17 cellular contexts compared by ENCODE assay signal in genomic region chr2:74894261-74895030, GRCh38.
A peak's percentile ranks its signal among the peaks of the same experiment; 100 is the strongest.
DNase-seq lines count a peak whose midpoint lies in the region; TF ChIP-seq lines count a peak whose summit lies in the region.
"Had no signal": no experiment of that assay in that cellular context is flagged by ENCODE, and none has a peak within 500 bp of the region (broad histone marks: within the 10 kb centered on the region; RNA-seq: fewer than 3 reads in every experiment).

No MANE protein-coding gene starts in this region.

- H3K36me3 ChIP-seq in mammary epithelial cell (ENCODE audit: insufficient read depth, low read length) (peaks cover 14% of the 10 kb centered on the region), osteoblast (ENCODE audit: insufficient read depth, low read length) (peaks cover 17% of the 10 kb centered on the region), Caco-2 (ENCODE audit: control insufficient read depth, insufficient read depth, low read length) (no peaks in the 10 kb centered on the region; the same call in 1 of the 2 replicates)

- BruUV-seq in mammary epithelial cell (replicated peaks; lab: Mats Ljungman, UMichigan) (no TSS peak), Caco-2 (replicated peaks; lab: Mats Ljungman, UMichigan) (no TSS peak)

- H4K20me1 ChIP-seq in mammary epithelial cell (ENCODE audit: insufficient read depth, low read length) (no peaks in the 10 kb centered on the region), osteoblast (ENCODE audit: insufficient read depth, low read length) (no peaks in the 10 kb centered on the region)

- no peaks in the 10 kb centered on the region for H3K9me3 ChIP-seq in mammary epithelial cell (replicated peaks; ENCODE audit: insufficient read depth, low read length)
- H3K9me3 ChIP-seq in osteoblast (ENCODE audit: low read depth, low read length) = no peaks in the 10 kb centered on the region
- peaks cover 3% of the 10 kb centered on the region for H3K9me3 ChIP-seq in Caco-2

- H3K4me3 Mint-ChIP-seq in Caco-2 (ENCODE audit: unreplicated experiment) = no peak overlapping the region
- H3K4me3 Mint-ChIP-seq: type B pancreatic cell had no signal

- no peaks in the 10 kb centered on the region for H3K4me1 Mint-ChIP-seq in Caco-2 (ENCODE audit: low read depth, unreplicated experiment)

- no peaks in the 10 kb centered on the region for H3K27me3 Mint-ChIP-seq in Caco-2 (ENCODE audit: insufficient read depth, unreplicated experiment)
- H3K27me3 Mint-ChIP-seq: progenitor cell of endocrine pancreas, type B pancreatic cell had no signal

- no peak overlapping the region for H2AFZ ChIP-seq in mammary epithelial cell (ENCODE audit: low read depth, low read length)
- peak overlapping the region; percentile 66 for H2AFZ ChIP-seq in osteoblast (ENCODE audit: low read length)
- H2AFZ ChIP-seq: hepatocyte had no signal

- WGBS in mammary epithelial cell (ENCODE audit: low coverage, missing lambda C conversion rate) = 61% methylated on average over 6 of the region's 6 CpGs

- H3K4me3 ChIP-seq in AG09309 (ENCODE audit: control insufficient read depth, low read depth, low read length) (no peak overlapping the region), mammary epithelial cell (replicated peaks in 1 of 3; ENCODE audit: insufficient read depth in 1 of 3, low read depth in 2 of 3, low read length in 3 of 3) (no peak overlapping the region), osteoblast (ENCODE audit: insufficient read depth, low read length) (peak overlapping the region; percentile 41), coronary artery (no peak overlapping the region), Caco-2 (ENCODE audit: low read depth, low read length) (no peak overlapping the region)
- H3K4me3 ChIP-seq: GM12878, hepatocyte had no signal

- intact Hi-C loops in mammary epithelial cell (cut with micrococcal nuclease) (no loop called here), Caco-2 (cut with micrococcal nuclease; ENCODE audit: unreplicated experiment) (no loop called here)

- H3K27ac ChIP-seq in mammary epithelial cell (ENCODE audit: insufficient read depth, low read depth, low read length) = peak overlapping the region; percentile 62
- H3K27ac ChIP-seq in osteoblast (ENCODE audit: low read depth, low read length) = peak overlapping the region; percentile 98
- no peak overlapping the region for H3K27ac ChIP-seq in coronary artery
- H3K27ac ChIP-seq: hepatocyte had no signal

- DNase-seq in AG09309 (ENCODE audit: low read depth) (peak; percentile 94), HT1080 (ENCODE audit: low read depth) (peak; percentile 79), mammary epithelial cell (no peak), osteoblast (ENCODE audit: insufficient read length, low spot score, missing footprints) (no peak), coronary artery (ENCODE audit: low spot score) (no peak), mesenteric fat pad (ENCODE audit: low spot score) (no peak), Caco-2 (no peak)
- no peak for DNase-seq in stimulated activated naive CD4-positive, alpha-beta T cell (lab: John Stamatoyannopoulos, UW)
- DNase-seq: activated CD4-positive, CD25-positive, alpha-beta regulatory T cell; COR-L47; NCI-H526; SIG-M5 had no signal

- CTCF ChIA-PET in mammary epithelial cell (lab: Charles Lee; ENCODE audit: low non-redundant PET) = no interaction called here
- CTCF ChIA-PET in Caco-2 (lab: Charles Lee) = no interaction called here

- dilution Hi-C loops in mammary epithelial cell (cut with HindIII; ENCODE audit: low sequenced_read_pairs) = no loop called here

- in situ Hi-C loops in mammary epithelial cell (cut with MboI; ENCODE audit: low sequenced_read_pairs in 2 of 2) = no loop called here

- POLR2A ChIA-PET in Caco-2 (lab: Charles Lee) = no interaction called here

- no peaks in the 10 kb centered on the region for H3K9me3 Mint-ChIP-seq in Caco-2 (ENCODE audit: unreplicated experiment)
- H3K9me3 Mint-ChIP-seq: type B pancreatic cell had no signal

- peaks cover 36% of the 10 kb centered on the region for H3K4me1 ChIP-seq in mammary epithelial cell (ENCODE audit: insufficient read depth, low read length)
- peaks cover 42% of the 10 kb centered on the region for H3K4me1 ChIP-seq in osteoblast (ENCODE audit: insufficient read depth, low read length)
- H3K4me1 ChIP-seq in Caco-2 = no peaks in the 10 kb centered on the region

- no peak overlapping the region for H3K27ac Mint-ChIP-seq in Caco-2 (ENCODE audit: unreplicated experiment)
- H3K27ac Mint-ChIP-seq: activated T-helper 2 cell treated with anti-CD3 and anti-CD28 coated beads, Interferon-gamma antibody, Interleukin-2, Interleukin-4, amounts not matched to agents 10 μg/mL and 5 μg/mL and 100 μg/mL, durations not matched to agents 14 hours and 24 hours and 36 hours; progenitor cell of endocrine pancreas; type B pancreatic cell had no signal

- no peak overlapping the region for H3K4me2 ChIP-seq in mammary epithelial cell (ENCODE audit: insufficient read depth, low read depth, low read length)
- H3K4me2 ChIP-seq in osteoblast (ENCODE audit: insufficient read depth, low read length) = peak overlapping the region; percentile 58
- H3K4me2 ChIP-seq: hepatocyte had no signal

- H3K79me2 ChIP-seq in mammary epithelial cell (ENCODE audit: insufficient read depth, low read length) (no peaks in the 10 kb centered on the region), osteoblast (ENCODE audit: insufficient read depth, low read length) (no peaks in the 10 kb centered on the region)
- H3K79me2 ChIP-seq: hepatocyte had no signal

- H3K36me3 Mint-ChIP-seq in Caco-2 (ENCODE audit: insufficient read depth, unreplicated experiment) = peaks cover 6% of the 10 kb centered on the region

- no peaks in the 10 kb centered on the region for H3K27me3 ChIP-seq in mammary epithelial cell (ENCODE audit: insufficient read depth, low read length)
- H3K27me3 ChIP-seq in osteoblast (ENCODE audit: insufficient read depth, low read length) = no peaks in the 10 kb centered on the region
- H3K27me3 ChIP-seq in Caco-2 (replicated peaks; ENCODE audit: control insufficient read depth, insufficient read depth, low read length) = no peaks in the 10 kb centered on the region
- H3K27me3 ChIP-seq: hepatocyte had no signal

- TF ChIP-seq CTCF in AG09309 (IDR thresholded peaks at IDR 0.05; ENCODE audit: control insufficient read depth, insufficient read depth, low read depth, low read length, missing control alignments) (no peak), mammary epithelial cell (conservative IDR thresholded peaks at IDR 0.05 in 1 of 2, IDR thresholded peaks at IDR 0.05 in 1 of 2; ENCODE audit: extremely low read depth in 1 of 2, insufficient read depth in 1 of 2, low read depth in 1 of 2, low read length in 2 of 2) (no peak), osteoblast (IDR thresholded peaks at IDR 0.05; ENCODE audit: extremely low read depth, low read depth, low read length) (no peak), coronary artery (IDR thresholded peaks at IDR 0.05) (no peak), Caco-2 (IDR thresholded peaks at IDR 0.05; ENCODE audit: insufficient read depth in 1 of 2, low read depth in 1 of 2, low read length in 1 of 2, severe bottlenecking in 1 of 2, unreplicated experiment in 1 of 2) (no peak)

- H3K9ac ChIP-seq in mammary epithelial cell (ENCODE audit: insufficient read depth, low read length) = no peak overlapping the region

Comparison
In these comparisons a context has a peak if more than half of its experiments do, and no peak if none do; other contexts are left out.
1. DNase-seq: peak in AG09309 (single experiment) and HT1080 (single experiment); none in mammary epithelial cell (single experiment), osteoblast (single experiment), coronary artery (single experiment), mesenteric fat pad (single experiment), Caco-2 (0 of 2) and stimulated activated naive CD4-positive, alpha-beta T cell (0 of 6).
2. H3K27ac ChIP-seq: peak in mammary epithelial cell (single experiment) and osteoblast (single experiment); none in coronary artery (0 of 2).